ENCODE assay signal across 26 cellular contexts in the genomic region with DNA sequence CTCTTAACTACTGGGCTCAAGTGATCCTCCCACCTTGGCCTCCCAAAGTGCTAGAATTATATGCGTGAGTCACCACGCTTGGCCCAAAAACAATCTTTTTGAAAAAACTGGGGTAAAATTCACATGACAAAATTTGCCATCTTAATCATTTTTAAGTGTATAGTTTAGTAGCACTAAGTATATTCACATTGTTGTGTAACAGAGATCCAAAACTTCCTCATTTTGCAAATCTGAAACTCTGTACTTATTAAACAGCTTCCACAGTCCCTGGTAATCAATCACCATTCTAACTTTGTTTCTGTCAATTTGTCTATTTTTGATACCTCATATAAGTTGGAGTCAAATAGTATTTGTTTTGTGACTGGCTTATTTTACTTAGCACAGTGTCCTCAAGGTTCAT. TPM values are rescaled to one million over a fixed set of nuclear protein-coding genes. Genes with fewer than 3 reads are reported as not detected.
DNase-seq lines count a peak whose midpoint lies in the region; ATAC-seq, FAIRE-seq and TF ChIP-seq lines count a peak whose summit lies in the region.
"Had no signal": no experiment of that assay in that cellular context is flagged by ENCODE, and none has a peak within 500 bp of the region (broad histone marks: within the 10 kb centered on the region; RNA-seq: fewer than 3 reads in every experiment).

No MANE protein-coding gene starts in this region.

- TF ChIP-seq RAD21 in K562 (CRISPR knock-in tag; conservative IDR thresholded peaks at IDR 0.05 in 1 of 2, IDR thresholded peaks at IDR 0.05 in 1 of 2): no peak

- H3K36me3 Mint-ChIP-seq in activated CD4-positive, alpha-beta memory T cell treated with anti-CD3 and anti-CD28 coated beads for 36 hours: peaks cover 5% of the 10 kb centered on the region

- peaks cover 99% of the 10 kb centered on the region for H3K79me2 ChIP-seq in K562 (ENCODE audit: control insufficient read depth, insufficient read depth, low read length)

- H3K27ac Mint-ChIP-seq in activated CD4-positive, alpha-beta memory T cell treated with anti-CD3 and anti-CD28 coated beads for 36 hours: no peak overlapping the region
- H3K27ac Mint-ChIP-seq: stimulated activated naive CD8-positive, alpha-beta T cell treated with anti-CD3 and anti-CD28 coated beads, Interleukin-15, amount 100 ng/mL, for 72 hours; WTC11 had no signal

- no peak overlapping the region for H3K4me3 Mint-ChIP-seq in activated CD4-positive, alpha-beta memory T cell treated with anti-CD3 and anti-CD28 coated beads for 36 hours
- H3K4me3 Mint-ChIP-seq: stimulated activated naive CD8-positive, alpha-beta T cell treated with anti-CD3 and anti-CD28 coated beads, Interleukin-15, amount 100 ng/mL, for 72 hours; WTC11 had no signal

- H3K4me1 ChIP-seq in K562 (replicated peaks in 1 of 2; ENCODE audit: control insufficient read depth in 2 of 2, insufficient read depth in 2 of 2, low read length in 2 of 2): peaks cover 9 to 13% of the 10 kb centered on the region in 2 experiments; a peak in 4 of 5 replicates
- peaks cover 53 to 98% (median 86%) of the 10 kb centered on the region in 6 donors for H3K4me1 ChIP-seq in spleen
- H3K4me1 ChIP-seq: Caco-2 had no signal

- no peaks in the 10 kb centered on the region for H3K27me3 ChIP-seq in K562 (ENCODE audit: control insufficient read depth in 2 of 2, insufficient read depth in 2 of 2, low read length in 2 of 2)
- no peaks in the 10 kb centered on the region for H3K27me3 ChIP-seq in spleen (replicated peaks in 1 of 7)
- H3K27me3 ChIP-seq: esophagus muscularis mucosa, transverse colon had no signal

- H3K9me3 ChIP-seq in K562 (replicated peaks; ENCODE audit: control insufficient read depth, insufficient read depth, low read depth, low read length) (no peaks in the 10 kb centered on the region), spleen (no peaks in the 10 kb centered on the region)
- H3K9me3 ChIP-seq: Caco-2, esophagus muscularis mucosa, lower lobe of right lung, transverse colon had no signal

- H3K9me3 Mint-ChIP-seq in activated CD4-positive, alpha-beta memory T cell treated with anti-CD3 and anti-CD28 coated beads for 36 hours: no peaks in the 10 kb centered on the region
- H3K9me3 Mint-ChIP-seq: stimulated activated naive CD8-positive, alpha-beta T cell treated with anti-CD3 and anti-CD28 coated beads, Interleukin-15, amount 100 ng/mL, for 72 hours had no signal

- H3K27ac ChIP-seq in K562 (ENCODE audit: extremely low read depth, low read depth, low read length) (no peak overlapping the region; the same call in 2 of the 3 replicates), spleen (peak overlapping the region in 6 of 8 donors; percentile 34 to 69 (median 58))
- H3K27ac ChIP-seq: 22Rv1, lower lobe of right lung had no signal

- peaks cover 18% of the 10 kb centered on the region; the same call in 2 of the 3 replicates for H3K36me3 ChIP-seq in K562 (ENCODE audit: control insufficient read depth, insufficient read depth, low read length)
- peaks cover 0 to 6% (median 0%) of the 10 kb centered on the region in 6 donors for H3K36me3 ChIP-seq in spleen
- H3K36me3 ChIP-seq: esophagus muscularis mucosa, lower lobe of right lung, transverse colon had no signal

- CTCF ChIA-PET in K562 (lab: Yijun Ruan, JAX; ENCODE audit: low intra/inter-chr PET ratio): no interaction called here
- CTCF ChIA-PET in activated CD4-positive, alpha-beta memory T cell treated with anti-CD3 and anti-CD28 coated beads for 36 hours (lab: Charles Lee): interaction anchor here (0.7 kb wide), 1 partner anchor 12 kb away, joined by 3 read pairs; no protein-coding TSS in a partner anchor

- no peak for TF ChIP-seq POLR2A in K562 (conservative IDR thresholded peaks at IDR 0.05)
- no peak for TF ChIP-seq POLR2A in spleen (IDR thresholded peaks at IDR 0.05)

- TF ChIP-seq CTCF in K562 (IDR thresholded peaks at IDR 0.05 in 2 of 3, conservative IDR thresholded peaks at IDR 0.05 in 1 of 3; ENCODE audit: insufficient read depth in 2 of 3, low read depth in 1 of 3, low read length in 3 of 3) (no peak), spleen (IDR thresholded peaks at IDR 0.05 in 8 of 11, conservative IDR thresholded peaks at IDR 0.05 in 3 of 11) (no peak)

- H3K9ac ChIP-seq in K562 (ENCODE audit: insufficient read depth in 1 of 2, low read depth in 2 of 2, low read length in 2 of 2): no peak overlapping the region

- peak; percentile 48 for FAIRE-seq in K562 (lab: Jason Lieb, UNC)
- FAIRE-seq: frontal cortex, islet of Langerhans had no signal

- in situ Hi-C loops in K562 (cut with MboI): no loop called here

- peak; percentile 29 for DNase-seq in SIG-M5 treated with dmso at 0.1 percent for 504 hours (lab: John Stamatoyannopoulos, UW; ENCODE audit: unreplicated experiment)
- no peak for DNase-seq in SIG-M5 (lab: John Stamatoyannopoulos, UW)
- DNase-seq in NAMALWA (ENCODE audit: low spot score): peak; percentile 19
- no peak for DNase-seq in K562 (ENCODE audit: extremely low read depth in 1 of 4, low spot score in 3 of 4)
- no peak for DNase-seq in spleen
- no peak for DNase-seq in activated CD4-positive, alpha-beta memory T cell treated with anti-CD3 and anti-CD28 coated beads for 36 hours
- no peak for DNase-seq in T1000 (lab: John Stamatoyannopoulos, UW)
- no peak for DNase-seq in sciatic nerve (ENCODE audit: low spot score)
- DNase-seq: activated CD4-positive, alpha-beta T cell treated with anti-CD3 and anti-CD28 coated beads, Interleukin-2, amount 50 U/mL, for 48 hours; activated gamma-delta T cell; activated T-cell treated with anti-CD3 and anti-CD28 coated beads for 4 hours; Caco-2; lower lobe of right lung; NCI-H1417 treated with DMSO at 0.1 percent for 48 hours; NCI-H524; SHP77; stimulated activated CD4-positive, alpha-beta T cell treated with anti-CD3 and anti-CD28 coated beads, Interleukin-4, amount 100 ng/mL, for 1 hour; stimulated activated naive CD8-positive, alpha-beta T cell treated with anti-CD3 and anti-CD28 coated beads, Interleukin-15, amount 100 ng/mL, for 72 hours; T-helper 2 cell; transverse colon had no signal

- TF ChIP-seq EP300 in K562 (IDR thresholded peaks at IDR 0.05; ENCODE audit: low read length): no peak

- peaks cover 55% of the 10 kb centered on the region for H3K4me1 Mint-ChIP-seq in activated CD4-positive, alpha-beta memory T cell treated with anti-CD3 and anti-CD28 coated beads for 36 hours (ENCODE audit: low read depth)

- 94% methylated on average over 2 of the region's 2 CpGs for WGBS in K562 (ENCODE audit: insufficient coverage, low coverage, missing lambda C conversion rate)
- WGBS in spleen, 5 donors: 57 to 84% (median 71%) methylated on average over 2 of the region's 2 CpGs

- H3K4me2 ChIP-seq in K562 (ENCODE audit: insufficient read depth, low read length): no peak overlapping the region
- H3K4me2 ChIP-seq: smooth muscle cell had no signal

- peaks cover 12% of the 10 kb centered on the region for H4K20me1 ChIP-seq in K562 (replicated peaks; ENCODE audit: control insufficient read depth, insufficient read depth, low read length)

- H3K9me1 ChIP-seq in K562 (ENCODE audit: control insufficient read depth, insufficient read depth, low read length): no peaks in the 10 kb centered on the region

- BruUV-seq in K562 (replicated peaks; lab: Mats Ljungman, UMichigan): no TSS peak

- no peak for ATAC-seq in K562
- no peak for ATAC-seq in sciatic nerve
- ATAC-seq: lower lobe of right lung; stimulated activated naive CD8-positive, alpha-beta T cell treated with anti-CD3 and anti-CD28 coated beads, Interleukin-15, amount 100 ng/mL, for 72 hours; WTC11 had no signal

- no peaks in the 10 kb centered on the region for H3K27me3 Mint-ChIP-seq in activated CD4-positive, alpha-beta memory T cell treated with anti-CD3 and anti-CD28 coated beads for 36 hours
- H3K27me3 Mint-ChIP-seq: stimulated activated naive CD8-positive, alpha-beta T cell treated with anti-CD3 and anti-CD28 coated beads, Interleukin-15, amount 100 ng/mL, for 72 hours had no signal

- H2AFZ ChIP-seq in K562 (ENCODE audit: low read depth, low read length): no peak overlapping the region

- H3K4me3 ChIP-seq in K562 (no peak overlapping the region), spleen (no peak overlapping the region)
- H3K4me3 ChIP-seq: esophagus muscularis mucosa, lower lobe of right lung, smooth muscle cell, transverse colon had no signal

- intact Hi-C loops in K562 (cut with micrococcal nuclease) (no loop called here), spleen (cut with DNase I; ENCODE audit: low total_unique reads) (no loop called here), sciatic nerve (cut with DNase I) (no loop called here)
- intact Hi-C loops in activated CD4-positive, alpha-beta memory T cell treated with anti-CD3 and anti-CD28 coated beads for 36 hours (cut with micrococcal nuclease): no loop called here

- POLR2A ChIA-PET in K562 (lab: Yijun Ruan, JAX): interaction anchor here (0.7 to 1.7 kb wide), 3 partner anchors 9 to 52 kb away, joined by 3 to 7 read pairs (median 3); no protein-coding TSS in a partner anchor
- POLR2A ChIA-PET in activated CD4-positive, alpha-beta memory T cell treated with anti-CD3 and anti-CD28 coated beads for 36 hours (lab: Charles Lee): no interaction called here

RNA-seq across cellular contexts. Expression of gene SNX1, which starts 5.2 kb away (rescaled TPM):
- 111 and 159 TPM in 2 replicates for total RNA-seq in K562 (2011; cell fraction: chromatin; rRNA removed; ENCODE audit: low replicate concordance)
- 71.4 and 72.4 TPM in 2 replicates for total RNA-seq in K562 (2011; cell fraction: nucleolus; rRNA removed)
- 79.0 and 93.2 TPM in 2 replicates for total RNA-seq in K562 (2011; cell fraction: nucleoplasm; rRNA removed)
- 29.0 and 41.7 TPM in 2 replicates for total RNA-seq in K562 (2014; rRNA removed)
- 51.0 and 56.4 TPM in 2 replicates for total RNA-seq in K562 (2014; rRNA removed; fragmentation: Illumina TruSeq; extraction: Trizol)
- total RNA-seq in K562 (2015; rRNA removed; fragmentation: Illumina TruSeq; extraction: Trizol): 57.5 and 59.9 TPM in 2 replicates
- 94.0 and 105 TPM in 2 replicates for total RNA-seq in K562 (2021)
- polyA plus RNA-seq in K562 (2011; rRNA removed): 68.8 and 76.2 TPM in 2 replicates
- 46.1 and 50.8 TPM in 2 replicates for polyA plus RNA-seq in K562 (2011; cell fraction: cytosol; rRNA removed)
- polyA plus RNA-seq in K562 (2011; cell fraction: nucleus; rRNA removed): 87.7 and 120 TPM in 2 replicates
- polyA plus RNA-seq in K562 (2012): 55.3 and 59.0 TPM in 2 replicates
- polyA plus RNA-seq in K562 (2014; fragmentation: Illumina TruSeq; extraction: Trizol): 81.8 and 87.8 TPM in 2 replicates
- polyA plus RNA-seq in K562 (2014; fragmentation: Nextera tagmentation; extraction: Ambion mirVana): 10 to 100 TPM; 11.0 to 18.6 TPM
- polyA plus RNA-seq in K562 (2014; rRNA removed): 84.5 and 91.6 TPM in 2 replicates
- polyA minus RNA-seq in K562 (2011; rRNA and poly(A)+ RNA removed): 54.5 and 59.3 TPM in 2 replicates
- 26.2 and 36.9 TPM in 2 replicates for polyA minus RNA-seq in K562 (2011; cell fraction: cytosol; rRNA and poly(A)+ RNA removed)
- 29.8 and 37.3 TPM in 2 replicates for polyA minus RNA-seq in K562 (2011; cell fraction: nucleus; rRNA and poly(A)+ RNA removed)
- total RNA-seq in spleen: 100 to 1,000 TPM in 6 of 7 donors, 10 to 100 TPM in 1; 99.9 to 161 (median 134) TPM
- 10 to 100 TPM; 45.5 to 73.7 (median 58.0) TPM for polyA plus RNA-seq in spleen
- 100 to 1,000 TPM in 1 of 2 experiments, 10 to 100 TPM in 1; 99.3 to 102 TPM for total RNA-seq in activated CD4-positive, alpha-beta memory T cell treated with anti-CD3 and anti-CD28 coated beads for 36 hours
- total RNA-seq in sciatic nerve: 178 TPM

RNA-seq across cellular contexts. Expression of gene CIAO2A, which starts 7.4 kb away (rescaled TPM):
- 15.6 and 44.0 TPM in 2 replicates for total RNA-seq in K562 (2011; cell fraction: chromatin; rRNA removed; ENCODE audit: low replicate concordance)
- total RNA-seq in K562 (2011; cell fraction: nucleolus; rRNA removed): 20.5 and 22.0 TPM in 2 replicates
- total RNA-seq in K562 (2011; cell fraction: nucleoplasm; rRNA removed): 45.9 and 58.2 TPM in 2 replicates
- total RNA-seq in K562 (2014; rRNA removed): 275 and 313 TPM in 2 replicates
- 251 and 275 TPM in 2 replicates for total RNA-seq in K562 (2014; rRNA removed; fragmentation: Illumina TruSeq; extraction: Trizol)
- total RNA-seq in K562 (2015; rRNA removed; fragmentation: Illumina TruSeq; extraction: Trizol): 287 and 321 TPM in 2 replicates
- total RNA-seq in K562 (2021): 161 and 181 TPM in 2 replicates
- polyA plus RNA-seq in K562 (2011; rRNA removed): 189 and 280 TPM in 2 replicates
- polyA plus RNA-seq in K562 (2011; cell fraction: cytosol; rRNA removed): 54.1 and 108 TPM in 2 replicates
- 34.6 and 53.7 TPM in 2 replicates for polyA plus RNA-seq in K562 (2011; cell fraction: nucleus; rRNA removed)
- polyA plus RNA-seq in K562 (2012): 167 and 221 TPM in 2 replicates
- polyA plus RNA-seq in K562 (2014; fragmentation: Illumina TruSeq; extraction: Trizol): 223 and 243 TPM in 2 replicates
- polyA plus RNA-seq in K562 (2014; fragmentation: Nextera tagmentation; extraction: Ambion mirVana): 100 to 1,000 TPM; 354 to 408 TPM
- 381 and 429 TPM in 2 replicates for polyA plus RNA-seq in K562 (2014; rRNA removed)
- polyA minus RNA-seq in K562 (2011; rRNA and poly(A)+ RNA removed): 45.9 and 50.0 TPM in 2 replicates
- polyA minus RNA-seq in K562 (2011; cell fraction: cytosol; rRNA and poly(A)+ RNA removed): 23.8 and 27.5 TPM in 2 replicates
- polyA minus RNA-seq in K562 (2011; cell fraction: nucleus; rRNA and poly(A)+ RNA removed): 14.0 and 25.8 TPM in 2 replicates
- 100 to 1,000 TPM in 1 of 7 donors, 10 to 100 TPM in 6; 42.2 to 112 (median 53.4) TPM for total RNA-seq in spleen
- polyA plus RNA-seq in spleen: 100 to 1,000 TPM; 109 to 129 (median 122) TPM
- 10 to 100 TPM; 95.4 to 97.4 TPM for total RNA-seq in activated CD4-positive, alpha-beta memory T cell treated with anti-CD3 and anti-CD28 coated beads for 36 hours
- 26.3 TPM for total RNA-seq in sciatic nerve

RNA-seq across cellular contexts. Expression of gene SNX22, which starts 50.5 kb away (rescaled TPM):
- total RNA-seq in K562 (2011; cell fraction: chromatin; rRNA removed; ENCODE audit: low replicate concordance): 2.8 and 8.7 TPM in 2 replicates
- 8.5 and 10.3 TPM in 2 replicates for total RNA-seq in K562 (2011; cell fraction: nucleolus; rRNA removed)
- 4.7 and 5.8 TPM in 2 replicates for total RNA-seq in K562 (2011; cell fraction: nucleoplasm; rRNA removed)
- total RNA-seq in K562 (2014; rRNA removed): 2.1 and 2.3 TPM in 2 replicates
- total RNA-seq in K562 (2014; rRNA removed; fragmentation: Illumina TruSeq; extraction: Trizol): 0.99 and 1.2 TPM in 2 replicates
- total RNA-seq in K562 (2015; rRNA removed; fragmentation: Illumina TruSeq; extraction: Trizol): 1.1 and 1.2 TPM in 2 replicates
- total RNA-seq in K562 (2021): 1.8 and 3.0 TPM in 2 replicates
- 0.89 and 0.91 TPM in 2 replicates for polyA plus RNA-seq in K562 (2011; rRNA removed)
- polyA plus RNA-seq in K562 (2011; cell fraction: cytosol; rRNA removed): 0.52 and 2.0 TPM in 2 replicates
- 4.2 and 8.3 TPM in 2 replicates for polyA plus RNA-seq in K562 (2011; cell fraction: nucleus; rRNA removed)
- 2.1 and 2.4 TPM in 2 replicates for polyA plus RNA-seq in K562 (2012)
- 0.98 and 1.3 TPM in 2 replicates for polyA plus RNA-seq in K562 (2014; fragmentation: Illumina TruSeq; extraction: Trizol)
- 1 to 10 TPM; 2.0 TPM for polyA plus RNA-seq in K562 (2014; fragmentation: Nextera tagmentation; extraction: Ambion mirVana)
- 1.7 and 2.0 TPM in 2 replicates for polyA plus RNA-seq in K562 (2014; rRNA removed)
- 0.84 and 1.3 TPM in 2 replicates for polyA minus RNA-seq in K562 (2011; rRNA and poly(A)+ RNA removed)
- 0.67 and 0.73 TPM in 2 replicates for polyA minus RNA-seq in K562 (2011; cell fraction: cytosol; rRNA and poly(A)+ RNA removed)
- 4.8 and 5.0 TPM in 2 replicates for polyA minus RNA-seq in K562 (2011; cell fraction: nucleus; rRNA and poly(A)+ RNA removed)
- total RNA-seq in spleen: 10 to 100 TPM in 6 of 7 donors, 1 to 10 TPM in 1; 8.9 to 18.6 (median 13.6) TPM
- 10 to 100 TPM; 13.9 to 17.6 (median 17.1) TPM for polyA plus RNA-seq in spleen
- under 1 TPM; 0.38 to 0.68 TPM for total RNA-seq in activated CD4-positive, alpha-beta memory T cell treated with anti-CD3 and anti-CD28 coated beads for 36 hours
- 2.1 TPM for total RNA-seq in sciatic nerve
- total RNA-seq: smooth muscle cell had no signal

RNA-seq across cellular contexts. Expression of gene DAPK2, which starts 54.7 kb away (rescaled TPM):
- total RNA-seq in K562 (2011; cell fraction: chromatin; rRNA removed; ENCODE audit: low replicate concordance): 6.8 and 11.4 TPM in 2 replicates
- total RNA-seq in K562 (2011; cell fraction: nucleolus; rRNA removed): 5.1 and 6.5 TPM in 2 replicates
- total RNA-seq in K562 (2011; cell fraction: nucleoplasm; rRNA removed): 7.7 and 10.2 TPM in 2 replicates
- 2.2 and 3.3 TPM in 2 replicates for total RNA-seq in K562 (2014; rRNA removed)
- 1.6 and 1.7 TPM in 2 replicates for total RNA-seq in K562 (2014; rRNA removed; fragmentation: Illumina TruSeq; extraction: Trizol)
- 1.3 and 2.2 TPM in 2 replicates for total RNA-seq in K562 (2015; rRNA removed; fragmentation: Illumina TruSeq; extraction: Trizol)
- 3.3 and 3.9 TPM in 2 replicates for total RNA-seq in K562 (2021)
- 2.9 and 5.2 TPM in 2 replicates for polyA plus RNA-seq in K562 (2011; rRNA removed)
- polyA plus RNA-seq in K562 (2011; cell fraction: cytosol; rRNA removed): 2.5 and 5.4 TPM in 2 replicates
- 7.6 and 18.2 TPM in 2 replicates for polyA plus RNA-seq in K562 (2011; cell fraction: nucleus; rRNA removed)
- polyA plus RNA-seq in K562 (2012): 1.7 and 4.1 TPM in 2 replicates
- 1.4 and 1.9 TPM in 2 replicates for polyA plus RNA-seq in K562 (2014; fragmentation: Illumina TruSeq; extraction: Trizol)
- under 1 TPM; 0.14 to 0.20 TPM for polyA plus RNA-seq in K562 (2014; fragmentation: Nextera tagmentation; extraction: Ambion mirVana)
- polyA plus RNA-seq in K562 (2014; rRNA removed): 3.5 and 3.6 TPM in 2 replicates
- 2.5 and 3.3 TPM in 2 replicates for polyA minus RNA-seq in K562 (2011; rRNA and poly(A)+ RNA removed)
- 2.2 and 2.9 TPM in 2 replicates for polyA minus RNA-seq in K562 (2011; cell fraction: cytosol; rRNA and poly(A)+ RNA removed)
- 3.6 and 5.4 TPM in 2 replicates for polyA minus RNA-seq in K562 (2011; cell fraction: nucleus; rRNA and poly(A)+ RNA removed)
- total RNA-seq in spleen: 10 to 100 TPM; 12.2 to 38.3 (median 20.6) TPM
- 1 to 10 TPM; 4.9 to 7.6 (median 6.0) TPM for polyA plus RNA-seq in spleen
- total RNA-seq in activated CD4-positive, alpha-beta memory T cell treated with anti-CD3 and anti-CD28 coated beads for 36 hours: under 1 TPM; 0.81 to 0.87 TPM
- total RNA-seq in sciatic nerve: 36.9 TPM
- total RNA-seq: smooth muscle cell had no signal
- polyA plus RNA-seq: smooth muscle cell had no signal

Comparison
In these comparisons a context has a peak if more than half of its experiments do, and no peak if none do; other contexts are left out.
1. DNase-seq: peak in SIG-M5 treated with dmso at 0.1 percent for 504 hours (single experiment) and NAMALWA (single experiment); none in SIG-M5 (single experiment), K562 (0 of 4), spleen (single experiment), activated CD4-positive, alpha-beta memory T cell treated with anti-CD3 and anti-CD28 coated beads for 36 hours (single experiment), T1000 (single experiment) and sciatic nerve (single experiment).